21 cellular contexts compared by ENCODE assay signal in genomic region chr12:113876160-113876559, GRCh38.
"Had no signal": no experiment of that assay in that cellular context is flagged by ENCODE, and none has a peak within 500 bp of the region (broad histone marks: within the 10 kb centered on the region; RNA-seq: fewer than 3 reads in every experiment).

No MANE protein-coding gene starts in this region.

- H3K4me3 ChIP-seq: esophagus squamous epithelium, heart right ventricle, left lung, prostate gland, right atrium auricular region, skin epidermis, thyroid gland had no signal

- H3K27me3 Mint-ChIP-seq: effector memory CD8-positive, alpha-beta T cell; naive thymus-derived CD8-positive, alpha-beta T cell; stimulated activated naive B cell treated with anti-CD40 and anti-IgM and Interleukin-4, amounts not matched to agents 10 μg/mL and 1 μg/mL and 100 μg/mL, for 72 hours; stimulated activated naive CD8-positive, alpha-beta T cell treated with anti-CD3 and anti-CD28 coated beads, Interleukin-15, amount 100 ng/mL, for 72 hours had no signal

- H3K27ac ChIP-seq: esophagus squamous epithelium, heart right ventricle, left lung, prostate gland, right atrium auricular region, skin epidermis, thyroid gland had no signal

- H3K27ac Mint-ChIP-seq: effector memory CD8-positive, alpha-beta T cell; naive thymus-derived CD8-positive, alpha-beta T cell; stimulated activated naive B cell treated with anti-CD40 and anti-IgM and Interleukin-4, amounts not matched to agents 10 μg/mL and 1 μg/mL and 100 μg/mL, for 72 hours had no signal

- H3K9me3 ChIP-seq: esophagus squamous epithelium, heart right ventricle, left lung, prostate gland, right atrium auricular region, thyroid gland had no signal

- DNase-seq: cortex of kidney; effector memory CD8-positive, alpha-beta T cell; erythroblast; esophagus squamous epithelium; foreskin melanocyte; glutamatergic neuron; heart right ventricle; hippocampal formation; left cardiac atrium; left lung; naive thymus-derived CD8-positive, alpha-beta T cell; stimulated activated CD4-positive, alpha-beta T cell treated with anti-CD3 and anti-CD28 coated beads, Interleukin-15, amount 100 ng/mL, for 24 hours; stimulated activated CD4-positive, alpha-beta T cell treated with anti-CD3 and anti-CD28 coated beads, Interleukin-2, amount 100 ng/mL, for 48 hours; stimulated activated naive B cell treated with anti-CD40 and anti-IgM and Interleukin-4, amounts not matched to agents 10 μg/mL and 1 μg/mL and 100 μg/mL, for 72 hours; stimulated activated naive CD8-positive, alpha-beta T cell treated with anti-CD3 and anti-CD28 coated beads, Interleukin-15, amount 100 ng/mL, for 72 hours; thyroid gland; trophoblast cell had no signal

- H3K9me3 Mint-ChIP-seq: effector memory CD8-positive, alpha-beta T cell; naive thymus-derived CD8-positive, alpha-beta T cell; neural crest cell; stimulated activated naive B cell treated with anti-CD40 and anti-IgM and Interleukin-4, amounts not matched to agents 10 μg/mL and 1 μg/mL and 100 μg/mL, for 72 hours; stimulated activated naive CD8-positive, alpha-beta T cell treated with anti-CD3 and anti-CD28 coated beads, Interleukin-15, amount 100 ng/mL, for 72 hours had no signal

- H3K36me3 ChIP-seq: prostate gland, right atrium auricular region had no signal

- H3K4me3 Mint-ChIP-seq: effector memory CD8-positive, alpha-beta T cell; naive thymus-derived CD8-positive, alpha-beta T cell; neural crest cell; stimulated activated naive B cell treated with anti-CD40 and anti-IgM and Interleukin-4, amounts not matched to agents 10 μg/mL and 1 μg/mL and 100 μg/mL, for 72 hours; stimulated activated naive CD8-positive, alpha-beta T cell treated with anti-CD3 and anti-CD28 coated beads, Interleukin-15, amount 100 ng/mL, for 72 hours had no signal

- H3K4me1 Mint-ChIP-seq: stimulated activated naive CD8-positive, alpha-beta T cell treated with anti-CD3 and anti-CD28 coated beads, Interleukin-15, amount 100 ng/mL, for 72 hours had no signal

- H3K4me1 ChIP-seq: esophagus squamous epithelium, heart right ventricle, left lung, prostate gland, right atrium auricular region, thyroid gland had no signal

- H3K27me3 ChIP-seq: esophagus squamous epithelium, heart right ventricle, left lung, right atrium auricular region, thyroid gland had no signal

- ATAC-seq: effector memory CD8-positive, alpha-beta T cell; heart right ventricle; left cardiac atrium; left lung; naive thymus-derived CD8-positive, alpha-beta T cell; stimulated activated naive B cell treated with anti-CD40 and anti-IgM and Interleukin-4, amounts not matched to agents 10 μg/mL and 1 μg/mL and 100 μg/mL, for 72 hours; stimulated activated naive CD8-positive, alpha-beta T cell treated with anti-CD3 and anti-CD28 coated beads, Interleukin-15, amount 100 ng/mL, for 72 hours had no signal
